ENCODE assay signal across 11 cellular contexts in the genomic region with DNA sequence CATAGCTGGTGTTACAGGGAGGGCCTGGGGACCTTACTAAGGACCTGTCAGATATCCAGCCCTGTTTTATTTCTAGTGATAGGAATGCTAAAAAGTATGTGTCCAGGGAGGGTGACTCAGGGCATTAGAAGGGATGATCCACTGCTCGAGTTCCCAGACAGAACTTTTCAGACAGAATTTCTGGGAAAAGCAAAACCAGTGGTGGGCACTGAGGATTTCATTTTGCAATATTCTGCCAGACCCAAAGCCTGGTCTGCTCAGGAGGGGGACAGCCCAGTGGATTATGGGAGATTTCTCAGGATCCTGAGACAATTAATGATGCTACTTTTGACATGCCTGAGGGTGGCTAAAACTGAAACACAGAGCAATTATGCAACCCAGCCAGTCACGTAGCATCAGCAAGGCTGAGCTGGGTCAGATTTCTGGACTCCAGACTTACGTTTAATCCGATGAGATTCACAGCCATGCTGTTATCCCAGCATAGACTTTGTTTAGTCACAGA. TPM values are rescaled to one million over a fixed set of nuclear protein-coding genes. Genes with fewer than 3 reads are reported as not detected.
DNase-seq lines count a peak whose midpoint lies in the region; ATAC-seq and TF ChIP-seq lines count a peak whose summit lies in the region.
"Had no signal": no experiment of that assay in that cellular context is flagged by ENCODE, and none has a peak within 500 bp of the region (broad histone marks: within the 10 kb centered on the region; RNA-seq: fewer than 3 reads in every experiment).

No MANE protein-coding gene starts in this region.

- H3K27me3 ChIP-seq in colonic mucosa = no peaks in the 10 kb centered on the region
- no peaks in the 10 kb centered on the region for H3K27me3 ChIP-seq in mesenchymal stem cell (ENCODE audit: control insufficient read depth in 1 of 2, insufficient read depth in 1 of 2, low read length in 2 of 2)

- H3K27ac ChIP-seq in colonic mucosa (peak overlapping the region; percentile 16), mesenchymal stem cell (ENCODE audit: low read length, poor library complexity, severe bottlenecking) (peak overlapping the region; percentile 72)

- H2BK120ac ChIP-seq in mesenchymal stem cell (ENCODE audit: low read depth, low read length) = peak overlapping the region; percentile 50

- no peak overlapping the region for H3K27ac Mint-ChIP-seq in progenitor cell of endocrine pancreas
- H3K27ac Mint-ChIP-seq: activated T-cell treated with anti-CD3 and anti-CD28 coated beads, Interleukin-2, amount 50 U/mL, for 72 hours; T-helper 2 cell treated with Interferon-gamma antibody and Interleukin-4, amounts not matched to agents 5 μg/mL and 100 μg/mL, for 36 hours had no signal

- H3K4me3 ChIP-seq in colonic mucosa (no peak overlapping the region), mesenchymal stem cell (ENCODE audit: insufficient read depth in 1 of 2, low read depth in 1 of 2, low read length in 2 of 2) (peak overlapping the region in 1 of 2 experiments; percentile 25)

- no peak overlapping the region for H2AK5ac ChIP-seq in mesenchymal stem cell (ENCODE audit: low read length, severe bottlenecking)

- no peak for ATAC-seq in GM21786 (IDR thresholded peaks at IDR 0.05; ENCODE audit: unreplicated experiment)
- ATAC-seq: activated T-cell treated with anti-CD3 and anti-CD28 coated beads, Interleukin-2, amount 50 U/mL, for 72 hours had no signal

- WGBS in mesenchymal stem cell = 6% methylated on average over 4 of the region's 4 CpGs

- no peaks in the 10 kb centered on the region for H3K9me3 Mint-ChIP-seq in progenitor cell of endocrine pancreas (ENCODE audit: low read depth)
- H3K9me3 Mint-ChIP-seq: activated T-cell treated with anti-CD3 and anti-CD28 coated beads, Interleukin-2, amount 50 U/mL, for 72 hours; T-helper 2 cell treated with Interferon-gamma antibody and Interleukin-4, amounts not matched to agents 5 μg/mL and 100 μg/mL, for 36 hours had no signal

- H3K18ac ChIP-seq in mesenchymal stem cell (ENCODE audit: low read depth in 1 of 2, low read length in 2 of 2) = peak overlapping the region; percentile 28 to 29

- peak overlapping the region; percentile 29 for H4K8ac ChIP-seq in mesenchymal stem cell (ENCODE audit: low read length)

- intact Hi-C loops in colonic mucosa (cut with DNase I) = no loop called here

- H3K9me3 ChIP-seq in colonic mucosa (no peaks in the 10 kb centered on the region), mesenchymal stem cell (ENCODE audit: control insufficient read depth, low read length) (no peaks in the 10 kb centered on the region)

- TF ChIP-seq CTCF in colonic mucosa (IDR thresholded peaks at IDR 0.05) (no peak), progenitor cell of endocrine pancreas (IDR thresholded peaks at IDR 0.05; ENCODE audit: unreplicated experiment) (no peak)

- no peak overlapping the region for H3K4me3 Mint-ChIP-seq in progenitor cell of endocrine pancreas (ENCODE audit: low read depth)
- H3K4me3 Mint-ChIP-seq: activated T-cell treated with anti-CD3 and anti-CD28 coated beads, Interleukin-2, amount 50 U/mL, for 72 hours; T-helper 2 cell treated with Interferon-gamma antibody and Interleukin-4, amounts not matched to agents 5 μg/mL and 100 μg/mL, for 36 hours had no signal

- H3K36me3 Mint-ChIP-seq in progenitor cell of endocrine pancreas (ENCODE audit: insufficient read depth) = no peaks in the 10 kb centered on the region

- H2BK12ac ChIP-seq in mesenchymal stem cell (ENCODE audit: low read length in 2 of 2) = peak overlapping the region in 1 of 2 experiments; percentile 32

- H3K4ac ChIP-seq in mesenchymal stem cell (ENCODE audit: low read depth in 1 of 2, low read length in 2 of 2) = peak overlapping the region in 1 of 2 experiments; percentile 37

- no peaks in the 10 kb centered on the region for H3K36me3 ChIP-seq in colonic mucosa
- no peaks in the 10 kb centered on the region for H3K36me3 ChIP-seq in mesenchymal stem cell (ENCODE audit: control insufficient read depth in 1 of 2, insufficient read depth in 2 of 2, low read depth in 1 of 2, low read length in 2 of 2)

- peaks cover 19% of the 10 kb centered on the region for H3K27me3 Mint-ChIP-seq in progenitor cell of endocrine pancreas

- no peak overlapping the region for H3K23ac ChIP-seq in mesenchymal stem cell (ENCODE audit: low read length in 2 of 2)

- no peak overlapping the region for H3K14ac ChIP-seq in mesenchymal stem cell (ENCODE audit: low read length in 2 of 2)

- DNase-seq in NCI-H460 (ENCODE audit: extremely low read depth, low read depth) (peak; percentile 82), colonic mucosa (no peak), mesenchymal stem cell (peak; percentile 96), HUDEP-2 (lab: John Stamatoyannopoulos, UW; ENCODE audit: unreplicated experiment in 76 of 76) (no peak), progenitor cell of endocrine pancreas (ENCODE audit: low spot score, unreplicated experiment) (no peak), hippocampal formation (lab: John Stamatoyannopoulos, UW) (no peak)
- DNase-seq: activated T-cell treated with anti-CD3 and anti-CD28 coated beads, Interleukin-2, amount 50 U/mL, for 72 hours; GF-D8; NCI-H526 had no signal

- no peak overlapping the region for H2AFZ ChIP-seq in mesenchymal stem cell (ENCODE audit: low read depth, low read length)

- H3K4me1 ChIP-seq in colonic mucosa = no peaks in the 10 kb centered on the region
- H3K4me1 ChIP-seq in mesenchymal stem cell (ENCODE audit: control insufficient read depth, insufficient read depth, low read depth, low read length) = peaks cover 6% of the 10 kb centered on the region

- no peak overlapping the region for H2BK5ac ChIP-seq in mesenchymal stem cell (ENCODE audit: low read depth, low read length, poor library complexity, severe bottlenecking)

- no peak overlapping the region for H2BK15ac ChIP-seq in mesenchymal stem cell (ENCODE audit: low read depth, poor library complexity, severe bottlenecking)

- H3K4me1 Mint-ChIP-seq in progenitor cell of endocrine pancreas (ENCODE audit: low read depth) = peaks cover 15% of the 10 kb centered on the region

- H3K9ac ChIP-seq in colonic mucosa (ENCODE audit: low read depth in 2 of 2, low read length in 2 of 2) (no peak overlapping the region), mesenchymal stem cell (ENCODE audit: low read length) (peak overlapping the region; percentile 60)

- H3K4me2 ChIP-seq in mesenchymal stem cell (ENCODE audit: low read length, poor library complexity, severe bottlenecking) = no peak overlapping the region

- no peaks in the 10 kb centered on the region for H3K79me1 ChIP-seq in mesenchymal stem cell (replicated peaks; ENCODE audit: low read length, poor library complexity, severe bottlenecking)

- H4K91ac ChIP-seq in mesenchymal stem cell (ENCODE audit: low read length) = no peak overlapping the region

RNA-seq across cellular contexts. Expression of a gene that starts 4.7 kb away (rescaled TPM):
- 201 and 213 TPM in 2 replicates for total RNA-seq in NCI-H460 (2014; rRNA removed; shearing (Covaris generic))
- 119 and 144 TPM in 2 replicates for polyA plus RNA-seq in NCI-H460 (2014; cell fraction: nucleus; rRNA removed)
- total RNA-seq in colonic mucosa (1 to 10 TPM in 1 of 2 donors, under 1 TPM in 1; 0.42 to 2.1 TPM), progenitor cell of endocrine pancreas (0.60 and 0.72 TPM in 2 replicates)
- polyA plus RNA-seq in mesenchymal stem cell (2013, experiment 1 of 2) = 46.9 TPM
- polyA plus RNA-seq in mesenchymal stem cell (2013, experiment 2 of 2) = 47.3 TPM
- total RNA-seq: activated T-cell treated with anti-CD3 and anti-CD28 coated beads, Interleukin-2, amount 50 U/mL, for 72 hours had no signal

Comparison
In these comparisons a context has a peak if more than half of its experiments do, and no peak if none do; other contexts are left out.
1. DNase-seq: peak in NCI-H460 (single experiment) and mesenchymal stem cell (single experiment); none in colonic mucosa (single experiment), HUDEP-2 (0 of 76), progenitor cell of endocrine pancreas (single experiment) and hippocampal formation (0 of 2).
2. RNA of a gene that starts 4.7 kb away (total RNA-seq): 201 to 213 TPM in NCI-H460; 0.42 to 2.1 TPM in colonic mucosa and 0.60 to 0.72 TPM in progenitor cell of endocrine pancreas; every median in the first group is over 10 times any median in the second.